ENCODE assay signal across 21 cellular contexts in genomic region chr16:73418051-73418450, GRCh38.
"Had no signal": no experiment of that assay in that cellular context is flagged by ENCODE, and none has a peak within 500 bp of the region (broad histone marks: within the 10 kb centered on the region; RNA-seq: fewer than 3 reads in every experiment).

No MANE protein-coding gene starts in this region.

- H3K9me3 ChIP-seq: MG63 had no signal

- DNase-seq: KBM-7, NCI-H1092, NCI-H1105 treated with DMSO at 0.1 percent for 48 hours, NCI-H1417 treated with DMSO at 0.1 percent for 48 hours, NCI-H146, NCI-H1694 treated with DMSO at 0.1 percent for 48 hours, NCI-H1930, NCI-H2081, NCI-H2107, NCI-H2227 treated with DMSO at 0.1 percent for 48 hours, NCI-H510A, NCI-H524 treated with DMSO at 0.1 percent for 48 hours, NCI-H69, NCI-H774, PC-3, SHP77 had no signal

- H3K4me3 ChIP-seq: MG63 had no signal

- H3K36me3 ChIP-seq: MG63 had no signal

- H3K27ac ChIP-seq: RWPE1 had no signal

- H3K27me3 ChIP-seq: MG63 had no signal

- ATAC-seq: HepG2, Panc1, PC-3, SK-N-SH treated with all-trans-retinoic acid at 6 μM for 48 hours had no signal
